ENCODE assay signal across 7 cellular contexts in genomic region chr12:31077095-31077494, GRCh38. TPM values are rescaled to one million over a fixed set of nuclear protein-coding genes. Genes with fewer than 3 reads are reported as not detected.
DNase-seq lines count a peak whose midpoint lies in the region; ATAC-seq, FAIRE-seq and TF ChIP-seq lines count a peak whose summit lies in the region.
"Not testable (repeated sequence)": the region's sequence is repeated elsewhere in the genome, so short reads cannot be mapped to it uniquely, and the experiment has no call there.

No MANE protein-coding gene starts in this region.

- not testable (repeated sequence) for H2AFZ ChIP-seq in Loucy (ENCODE audit: low read length); K562 (ENCODE audit: low read depth, low read length); smooth muscle cell (ENCODE audit: low read depth)

- TF ChIP-seq EP300 in K562 (IDR thresholded peaks at IDR 0.05; ENCODE audit: low read length): not testable (repeated sequence)

- not testable (repeated sequence) for H3K27me3 ChIP-seq in Loucy (ENCODE audit: insufficient read depth, low read length, poor library complexity, severe bottlenecking); K562 (ENCODE audit: control insufficient read depth in 2 of 2, insufficient read depth in 2 of 2, low read length in 2 of 2); endodermal cell (ENCODE audit: control insufficient read depth, insufficient read depth, low read length, poor library complexity, severe bottlenecking); smooth muscle cell (ENCODE audit: low read depth)

- H3K9me1 ChIP-seq in K562 (ENCODE audit: control insufficient read depth, insufficient read depth, low read length): not testable (repeated sequence)

- WGBS in K562 (ENCODE audit: insufficient coverage, low coverage, missing lambda C conversion rate): 67% methylated on average over 1 of the region's 4 CpGs
- 93 to 100% methylated on average over 1 to 3 of the region's 4 CpGs for WGBS in endodermal cell (ENCODE audit: insufficient coverage in 1 of 2, insufficient read length in 1 of 2), 2 experiments
- 69% methylated on average over 4 of the region's 4 CpGs for WGBS in smooth muscle cell (ENCODE audit: low lambda C conversion rate)

- not testable (repeated sequence) for H3F3A ChIP-seq in Loucy (ENCODE audit: low read depth); smooth muscle cell (ENCODE audit: low read depth)

- not testable (repeated sequence) for TF ChIP-seq POLR2A in K562 (conservative IDR thresholded peaks at IDR 0.05)

- peak overlapping the region; percentile 82 for H3K27ac Mint-ChIP-seq in Calu3 (ENCODE audit: unreplicated experiment)
- peak overlapping the region; percentile 11 for H3K27ac Mint-ChIP-seq in activated T-cell treated with anti-CD3 and anti-CD28 coated beads, Interleukin-2, amount 50 U/mL, for 72 hours
- H3K27ac Mint-ChIP-seq in endodermal cell: peak overlapping the region; percentile 59
- H3K27ac Mint-ChIP-seq in nephron progenitor cell: peak overlapping the region; percentile 74

- not testable (repeated sequence) for H3K9me3 ChIP-seq in Loucy (ENCODE audit: insufficient read depth, low read depth, low read length); K562 (replicated peaks; ENCODE audit: control insufficient read depth, insufficient read depth, low read depth, low read length); endodermal cell (ENCODE audit: control insufficient read depth, low read length); smooth muscle cell (replicated peaks; ENCODE audit: low read depth)

- not testable (repeated sequence) for H3K9me3 Mint-ChIP-seq in Calu3 (ENCODE audit: low read depth, unreplicated experiment); activated T-cell treated with anti-CD3 and anti-CD28 coated beads, Interleukin-2, amount 50 U/mL, for 72 hours; endodermal cell; nephron progenitor cell

- H4K20me1 ChIP-seq in Loucy (ENCODE audit: insufficient read depth, low read length, poor library complexity, severe bottlenecking); K562 (replicated peaks; ENCODE audit: control insufficient read depth, insufficient read depth, low read length); smooth muscle cell (ENCODE audit: low read depth): not testable (repeated sequence)

- not testable (repeated sequence) for H3K4me3 ChIP-seq in Loucy (ENCODE audit: low read length, poor library complexity, severe bottlenecking); K562; endodermal cell (ENCODE audit: low read length); smooth muscle cell

- H3K27ac ChIP-seq in K562 (ENCODE audit: extremely low read depth, low read depth, low read length); endodermal cell (ENCODE audit: low read depth, low read length): not testable (repeated sequence)
- H3K27ac ChIP-seq in smooth muscle cell (ENCODE audit: low read depth): peak overlapping the region; percentile 92

- H3K36me3 Mint-ChIP-seq in Calu3 (ENCODE audit: insufficient read depth, unreplicated experiment) (peaks cover 40% of the 10 kb centered on the region), endodermal cell (ENCODE audit: low read depth) (peaks cover 44% of the 10 kb centered on the region), nephron progenitor cell (ENCODE audit: low read depth) (peaks cover 26% of the 10 kb centered on the region)
- peaks cover 13 to 14% of the 10 kb centered on the region in 2 donors for H3K36me3 Mint-ChIP-seq in activated T-cell treated with anti-CD3 and anti-CD28 coated beads, Interleukin-2, amount 50 U/mL, for 72 hours (ENCODE audit: insufficient read depth in 2 of 2)

- in situ Hi-C loops in K562 (cut with MboI): not testable (repeated sequence)

- DNase-seq in Calu3; activated T-cell treated with anti-CD3 and anti-CD28 coated beads, Interleukin-2, amount 50 U/mL, for 72 hours; K562 (ENCODE audit: extremely low read depth in 1 of 4, low spot score in 3 of 4); nephron progenitor cell; smooth muscle cell (lab: John Stamatoyannopoulos, UW; ENCODE audit: unreplicated experiment): not testable (repeated sequence)
- peak; percentile 18 for DNase-seq in endodermal cell

- not testable (repeated sequence) for ATAC-seq in activated T-cell treated with anti-CD3 and anti-CD28 coated beads, Interleukin-2, amount 50 U/mL, for 72 hours (replicated peaks in 1 of 2); K562

- H3K79me2 ChIP-seq in Loucy (ENCODE audit: insufficient read depth, low read length): peaks cover 57% of the 10 kb centered on the region
- H3K79me2 ChIP-seq in K562 (ENCODE audit: control insufficient read depth, insufficient read depth, low read length): peaks cover 34% of the 10 kb centered on the region
- peaks cover 14% of the 10 kb centered on the region for H3K79me2 ChIP-seq in smooth muscle cell (ENCODE audit: low read depth)

- not testable (repeated sequence) for TF ChIP-seq CTCF in Calu3 (IDR thresholded peaks at IDR 0.05; ENCODE audit: unreplicated experiment); Loucy (conservative IDR thresholded peaks at IDR 0.05; ENCODE audit: low read length); K562 (IDR thresholded peaks at IDR 0.05 in 2 of 3, conservative IDR thresholded peaks at IDR 0.05 in 1 of 3; ENCODE audit: insufficient read depth in 2 of 3, low read depth in 1 of 3, low read length in 3 of 3); endodermal cell (conservative IDR thresholded peaks at IDR 0.05); nephron progenitor cell (IDR thresholded peaks at IDR 0.05); smooth muscle cell (IDR thresholded peaks at IDR 0.05; ENCODE audit: borderline replicate concordance, insufficient read depth, poor library complexity, severe bottlenecking)

- not testable (repeated sequence) for H3K27me3 Mint-ChIP-seq in Calu3 (ENCODE audit: unreplicated experiment); activated T-cell treated with anti-CD3 and anti-CD28 coated beads, Interleukin-2, amount 50 U/mL, for 72 hours (ENCODE audit: low read depth); endodermal cell (ENCODE audit: insufficient read depth); nephron progenitor cell (ENCODE audit: low read depth, poor library complexity)

- CTCF ChIA-PET in Calu3 (lab: Charles Lee); K562 (lab: Yijun Ruan, JAX; ENCODE audit: low intra/inter-chr PET ratio): not testable (repeated sequence)

- not testable (repeated sequence) for TF ChIP-seq RAD21 in K562 (CRISPR knock-in tag; conservative IDR thresholded peaks at IDR 0.05 in 1 of 2, IDR thresholded peaks at IDR 0.05 in 1 of 2)

- peak overlapping the region; percentile 36 for H3K9ac ChIP-seq in Loucy (ENCODE audit: low read depth, low read length, poor library complexity, severe bottlenecking)
- H3K9ac ChIP-seq in K562 (ENCODE audit: insufficient read depth in 1 of 2, low read depth in 2 of 2, low read length in 2 of 2); endodermal cell (ENCODE audit: extremely low read depth, low read length, poor library complexity, severe bottlenecking): not testable (repeated sequence)
- peak overlapping the region; percentile 47 for H3K9ac ChIP-seq in smooth muscle cell (ENCODE audit: low read depth)

- H3K4me3 Mint-ChIP-seq in Calu3 (ENCODE audit: low read depth, unreplicated experiment): peak overlapping the region; percentile 91
- H3K4me3 Mint-ChIP-seq in activated T-cell treated with anti-CD3 and anti-CD28 coated beads, Interleukin-2, amount 50 U/mL, for 72 hours: peak overlapping the region in 1 of 2 donors; percentile 15
- H3K4me3 Mint-ChIP-seq in endodermal cell, nephron progenitor cell: not testable (repeated sequence)

- not testable (repeated sequence) for BruUV-seq in Calu3 (replicated peaks; lab: Mats Ljungman, UMichigan); K562 (replicated peaks; lab: Mats Ljungman, UMichigan)

- peak overlapping the region; percentile 72 for H3K4me2 ChIP-seq in Loucy (ENCODE audit: low read depth, low read length, poor library complexity, severe bottlenecking)
- not testable (repeated sequence) for H3K4me2 ChIP-seq in K562 (ENCODE audit: insufficient read depth, low read length); smooth muscle cell

- POLR2A ChIA-PET in K562 (lab: Yijun Ruan, JAX): not testable (repeated sequence)

- H3K4me1 ChIP-seq in Loucy (ENCODE audit: insufficient read depth, low read length, poor library complexity, severe bottlenecking); K562 (replicated peaks in 1 of 2; ENCODE audit: control insufficient read depth in 2 of 2, insufficient read depth in 2 of 2, low read length in 2 of 2); endodermal cell (ENCODE audit: control insufficient read depth, insufficient read depth, low read length); smooth muscle cell (ENCODE audit: low read depth): not testable (repeated sequence)

- peaks cover 31% of the 10 kb centered on the region for H3K4me1 Mint-ChIP-seq in Calu3 (ENCODE audit: low read depth, unreplicated experiment)
- peaks cover 38% of the 10 kb centered on the region for H3K4me1 Mint-ChIP-seq in activated T-cell treated with anti-CD3 and anti-CD28 coated beads, Interleukin-2, amount 50 U/mL, for 72 hours (ENCODE audit: low read depth)
- H3K4me1 Mint-ChIP-seq in endodermal cell: peaks cover 34% of the 10 kb centered on the region
- H3K4me1 Mint-ChIP-seq in nephron progenitor cell: peaks cover 60% of the 10 kb centered on the region

- H3K36me3 ChIP-seq in Loucy (ENCODE audit: insufficient read depth, low read length); K562 (ENCODE audit: control insufficient read depth, insufficient read depth, low read length); endodermal cell (ENCODE audit: control insufficient read depth, insufficient read depth, low read length); smooth muscle cell (ENCODE audit: low read depth): not testable (repeated sequence)

- intact Hi-C loops in Calu3 (cut with micrococcal nuclease; ENCODE audit: unreplicated experiment); K562 (cut with micrococcal nuclease): not testable (repeated sequence)

- not testable (repeated sequence) for FAIRE-seq in K562 (lab: Jason Lieb, UNC)

- H3K9me2 ChIP-seq in Loucy (replicated peaks; ENCODE audit: low read depth, low read length): not testable (repeated sequence)

RNA-seq across cellular contexts. Expression of gene DDX11, which starts 3.4 kb away (rescaled TPM):
- total RNA-seq in Calu3 (2022): 126 and 134 TPM in 2 replicates
- 100 to 1,000 TPM; 131 to 144 TPM for total RNA-seq in activated T-cell treated with anti-CD3 and anti-CD28 coated beads, Interleukin-2, amount 50 U/mL, for 72 hours
- total RNA-seq in K562 (2011; cell fraction: chromatin; rRNA removed; ENCODE audit: low replicate concordance): 399 and 677 TPM in 2 replicates
- total RNA-seq in K562 (2011; cell fraction: nucleolus; rRNA removed): 337 and 381 TPM in 2 replicates
- total RNA-seq in K562 (2011; cell fraction: nucleoplasm; rRNA removed): 261 and 283 TPM in 2 replicates
- 47.6 and 52.0 TPM in 2 replicates for total RNA-seq in K562 (2014; rRNA removed)
- 29.9 and 30.0 TPM in 2 replicates for total RNA-seq in K562 (2014; rRNA removed; fragmentation: Illumina TruSeq; extraction: Trizol)
- total RNA-seq in K562 (2015; rRNA removed; fragmentation: Illumina TruSeq; extraction: Trizol): 35.3 and 37.5 TPM in 2 replicates
- 88.9 and 93.2 TPM in 2 replicates for total RNA-seq in K562 (2021)
- polyA plus RNA-seq in K562 (2011; rRNA removed): 47.1 and 55.0 TPM in 2 replicates
- 29.8 and 31.9 TPM in 2 replicates for polyA plus RNA-seq in K562 (2011; cell fraction: cytosol; rRNA removed)
- polyA plus RNA-seq in K562 (2011; cell fraction: nucleus; rRNA removed): 348 and 459 TPM in 2 replicates
- 57.0 and 73.6 TPM in 2 replicates for polyA plus RNA-seq in K562 (2012)
- 42.5 and 45.3 TPM in 2 replicates for polyA plus RNA-seq in K562 (2014; fragmentation: Illumina TruSeq; extraction: Trizol)
- 1 to 10 TPM; 3.6 to 5.5 TPM for polyA plus RNA-seq in K562 (2014; fragmentation: Nextera tagmentation; extraction: Ambion mirVana)
- polyA plus RNA-seq in K562 (2014; rRNA removed): 70.7 and 73.1 TPM in 2 replicates
- polyA minus RNA-seq in K562 (2011; rRNA and poly(A)+ RNA removed): 53.7 and 55.3 TPM in 2 replicates
- polyA minus RNA-seq in K562 (2011; cell fraction: cytosol; rRNA and poly(A)+ RNA removed): 22.5 and 25.8 TPM in 2 replicates
- polyA minus RNA-seq in K562 (2011; cell fraction: nucleus; rRNA and poly(A)+ RNA removed): 140 and 145 TPM in 2 replicates
- 100 to 1,000 TPM; 136 to 298 TPM for total RNA-seq in endodermal cell
- 70.7 TPM for polyA plus RNA-seq in endodermal cell (2013, experiment 1 of 2)
- polyA plus RNA-seq in endodermal cell (2013, experiment 2 of 2): 52.5 TPM
- 13.5 and 22.8 TPM in 2 replicates for total RNA-seq in smooth muscle cell
- polyA plus RNA-seq in smooth muscle cell: 13.4 and 27.3 TPM in 2 replicates

Comparison
In these comparisons a context has a peak if more than half of its experiments do, and no peak if none do; other contexts are left out.
1. H3K27ac Mint-ChIP-seq: peak in every context shown above with its lines; median percentile 82 in Calu3; 74 in nephron progenitor cell; 59 in endodermal cell; 11 in activated T-cell treated with anti-CD3 and anti-CD28 coated beads, Interleukin-2, amount 50 U/mL, for 72 hours.